In the genomic region with DNA sequence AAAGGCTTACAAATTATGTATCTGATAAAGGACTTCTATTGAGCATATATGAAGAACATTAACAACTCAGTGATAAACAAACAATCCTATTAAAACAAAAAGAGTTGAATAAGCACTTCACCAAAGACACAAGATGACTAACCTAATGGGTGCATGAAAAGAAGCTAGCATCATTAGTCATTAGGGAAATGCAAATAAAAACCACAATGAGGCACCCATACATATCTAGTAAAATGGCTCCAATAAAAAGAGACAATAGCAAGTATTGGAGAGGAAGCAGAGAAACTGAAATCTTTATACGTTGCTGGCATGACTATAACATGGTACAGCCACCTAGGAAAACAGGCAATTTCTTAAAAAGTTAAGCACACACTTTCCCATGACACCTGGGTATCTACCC, we compare ENCODE assay signal across 12 cellular contexts.
DNase-seq lines count a peak whose midpoint lies in the region; ATAC-seq and TF ChIP-seq lines count a peak whose summit lies in the region.
"Had no signal": no experiment of that assay in that cellular context is flagged by ENCODE, and none has a peak within 500 bp of the region (broad histone marks: within the 10 kb centered on the region; RNA-seq: fewer than 3 reads in every experiment).

No MANE protein-coding gene starts in this region.

- H3K27me3 Mint-ChIP-seq in central memory CD8-positive, alpha-beta T cell = no peaks in the 10 kb centered on the region

- DNase-seq in DMS153 (lab: John Stamatoyannopoulos, UW) = peak; percentile 47
- peak; percentile 28 for DNase-seq in HS-5 (ENCODE audit: low read depth)
- DNase-seq in central memory CD8-positive, alpha-beta T cell (ENCODE audit: low spot score in 2 of 2) = no peak
- DNase-seq in LoVo (ENCODE audit: low spot score) = no peak
- DNase-seq in COLO668 (lab: John Stamatoyannopoulos, UW; ENCODE audit: unreplicated experiment) = no peak
- no peak for DNase-seq in WERI-Rb-1
- no peak for DNase-seq in activated CD8-positive, alpha-beta memory T cell treated with anti-CD3 and anti-CD28 coated beads, Interleukin-2, amount 50 U/mL, for 4 hours
- DNase-seq: activated gamma-delta T cell treated with Interleukin-2 at 50 U/mL for 16 hours, esophagus squamous epithelium, NCI-H1092, upper lobe of right lung had no signal

- H3K27me3 ChIP-seq in WERI-Rb-1 (ENCODE audit: insufficient read depth, low read depth, severe bottlenecking) = no peaks in the 10 kb centered on the region
- H3K27me3 ChIP-seq: esophagus squamous epithelium, upper lobe of right lung had no signal

- no peak overlapping the region for H3K4me3 Mint-ChIP-seq in central memory CD8-positive, alpha-beta T cell

- H3K4me1 Mint-ChIP-seq in central memory CD8-positive, alpha-beta T cell = no peaks in the 10 kb centered on the region

- no peaks in the 10 kb centered on the region for H3K36me3 Mint-ChIP-seq in central memory CD8-positive, alpha-beta T cell (ENCODE audit: insufficient read depth)

- H3K4me3 ChIP-seq in WERI-Rb-1 (ENCODE audit: low read depth, low read length) = no peak overlapping the region
- H3K4me3 ChIP-seq: esophagus squamous epithelium, upper lobe of right lung had no signal

- no peaks in the 10 kb centered on the region for H3K9me3 ChIP-seq in WERI-Rb-1 (ENCODE audit: severe bottlenecking)
- H3K9me3 ChIP-seq: esophagus squamous epithelium, upper lobe of right lung had no signal

- no peaks in the 10 kb centered on the region for H3K36me3 ChIP-seq in WERI-Rb-1
- H3K36me3 ChIP-seq: esophagus squamous epithelium, upper lobe of right lung had no signal

- no peak overlapping the region for H3K27ac Mint-ChIP-seq in central memory CD8-positive, alpha-beta T cell (ENCODE audit: low read depth)

- no peak overlapping the region for H3K27ac ChIP-seq in WERI-Rb-1
- H3K27ac ChIP-seq: esophagus squamous epithelium, upper lobe of right lung had no signal

- H3K9me3 Mint-ChIP-seq in central memory CD8-positive, alpha-beta T cell = no peaks in the 10 kb centered on the region

- no peak for TF ChIP-seq CTCF in WERI-Rb-1 (IDR thresholded peaks at IDR 0.05; ENCODE audit: low read depth, low read length)

- peak; percentile 77 for ATAC-seq in GM21360 (IDR thresholded peaks at IDR 0.05; ENCODE audit: unreplicated experiment)
- ATAC-seq in central memory CD8-positive, alpha-beta T cell (replicated peaks; ENCODE audit: extremely low read depth, poor library complexity, severe bottlenecking) = peak; percentile 32
- ATAC-seq: upper lobe of right lung had no signal

Comparison
In these comparisons a context has a peak if more than half of its experiments do, and no peak if none do; other contexts are left out.
1. DNase-seq: peak in DMS153 (single experiment) and HS-5 (single experiment); none in central memory CD8-positive, alpha-beta T cell (0 of 2), LoVo (single experiment), COLO668 (single experiment), WERI-Rb-1 (single experiment) and activated CD8-positive, alpha-beta memory T cell treated with anti-CD3 and anti-CD28 coated beads, Interleukin-2, amount 50 U/mL, for 4 hours (single experiment).